ENCODE assay signal across 17 cellular contexts in the genomic region with DNA sequence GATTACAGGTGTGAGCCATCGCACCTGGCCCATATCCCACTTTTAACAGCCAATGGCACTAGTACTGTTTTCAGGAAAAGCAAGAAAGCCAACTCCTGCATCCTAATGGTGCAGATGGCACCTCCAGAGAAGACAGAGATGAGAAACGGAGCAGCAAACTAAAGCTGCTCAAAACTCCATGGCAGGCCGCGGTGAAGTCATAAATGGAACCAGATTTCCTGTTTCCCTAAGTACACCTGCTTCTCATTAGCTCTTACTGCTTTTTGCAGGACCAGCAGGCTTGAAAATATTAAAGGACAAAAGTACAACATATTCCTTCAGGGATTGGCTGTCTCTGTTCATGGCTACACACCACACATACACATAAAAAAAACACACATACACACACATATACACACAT. TPM values are rescaled to one million over a fixed set of nuclear protein-coding genes. Genes with fewer than 3 reads are reported as not detected.
DNase-seq lines count a peak whose midpoint lies in the region; ATAC-seq and TF ChIP-seq lines count a peak whose summit lies in the region.
"Had no signal": no experiment of that assay in that cellular context is flagged by ENCODE, and none has a peak within 500 bp of the region (broad histone marks: within the 10 kb centered on the region; RNA-seq: fewer than 3 reads in every experiment).

No MANE protein-coding gene starts in this region.

- H3K4me3 ChIP-seq in GM23248 = no peak overlapping the region
- H3K4me3 ChIP-seq in colonic mucosa = no peak overlapping the region
- peak overlapping the region in 1 of 2 donors; percentile 24 for H3K4me3 ChIP-seq in mucosa of rectum (ENCODE audit: low read length in 2 of 2)
- H3K4me3 ChIP-seq: right lobe of liver had no signal

- no peaks in the 10 kb centered on the region for H3K36me3 Mint-ChIP-seq in natural killer cell treated with Interleukin-12 subunit alpha and Interleukin-12 subunit beta and Interleukin-15 and Interleukin-18, amount 100 ng/mL, for 72 hours
- H3K36me3 Mint-ChIP-seq: memory B cell; naive thymus-derived CD8-positive, alpha-beta T cell had no signal

- no peak overlapping the region for H3K4me3 Mint-ChIP-seq in natural killer cell treated with Interleukin-12 subunit alpha and Interleukin-12 subunit beta and Interleukin-15 and Interleukin-18, amount 100 ng/mL, for 72 hours
- H3K4me3 Mint-ChIP-seq: effector memory CD8-positive, alpha-beta T cell; memory B cell; naive thymus-derived CD8-positive, alpha-beta T cell had no signal

- H3K36me3 ChIP-seq in GM23248 (ENCODE audit: low read depth) (no peaks in the 10 kb centered on the region), colonic mucosa (no peaks in the 10 kb centered on the region), mucosa of rectum (ENCODE audit: control insufficient read depth in 2 of 2, insufficient read depth in 2 of 2, low read length in 2 of 2) (no peaks in the 10 kb centered on the region)
- H3K36me3 ChIP-seq: right lobe of liver had no signal

- no peak overlapping the region for H3K9ac ChIP-seq in GM23248
- H3K9ac ChIP-seq in colonic mucosa (ENCODE audit: low read depth in 2 of 2, low read length in 2 of 2) = peak overlapping the region in 1 of 2 donors; percentile 79
- H3K9ac ChIP-seq in mucosa of rectum (ENCODE audit: low read depth in 1 of 2, low read length in 2 of 2) = peak overlapping the region in 1 of 2 donors; percentile 42

- peaks cover 22 to 27% of the 10 kb centered on the region in 2 donors for H3K4me1 Mint-ChIP-seq in natural killer cell treated with Interleukin-12 subunit alpha and Interleukin-12 subunit beta and Interleukin-15 and Interleukin-18, amount 100 ng/mL, for 72 hours (ENCODE audit: low read depth in 2 of 2)

- no peaks in the 10 kb centered on the region for H3K9me3 ChIP-seq in GM23248 (ENCODE audit: low read depth)
- no peaks in the 10 kb centered on the region for H3K9me3 ChIP-seq in colonic mucosa
- no peaks in the 10 kb centered on the region for H3K9me3 ChIP-seq in mucosa of rectum (ENCODE audit: control insufficient read depth in 2 of 2, low read length in 2 of 2)
- H3K9me3 ChIP-seq: right lobe of liver had no signal

- H3K27me3 ChIP-seq in GM23248 (replicated peaks; ENCODE audit: insufficient read depth) (no peaks in the 10 kb centered on the region), colonic mucosa (no peaks in the 10 kb centered on the region), mucosa of rectum (ENCODE audit: control insufficient read depth in 2 of 2, insufficient read depth in 2 of 2, low read length in 2 of 2) (no peaks in the 10 kb centered on the region)
- H3K27me3 ChIP-seq: right lobe of liver had no signal

- no peaks in the 10 kb centered on the region for H3K79me2 ChIP-seq in GM23248 (ENCODE audit: insufficient read depth)

- H3K4me1 ChIP-seq in GM23248 (ENCODE audit: insufficient read depth) (peaks cover 20% of the 10 kb centered on the region), colonic mucosa (peaks cover 3% of the 10 kb centered on the region), mucosa of rectum (ENCODE audit: control insufficient read depth in 2 of 2, insufficient read depth in 2 of 2, low read length in 2 of 2) (peaks cover 20 to 26% of the 10 kb centered on the region in 2 donors)
- H3K4me1 ChIP-seq: right lobe of liver had no signal

- in situ Hi-C loops in GM23248 (cut with MboI) = no loop called here

- H3K9me3 Mint-ChIP-seq in natural killer cell treated with Interleukin-12 subunit alpha and Interleukin-12 subunit beta and Interleukin-15 and Interleukin-18, amount 100 ng/mL, for 72 hours = peaks cover 4% of the 10 kb centered on the region
- H3K9me3 Mint-ChIP-seq: effector memory CD8-positive, alpha-beta T cell; memory B cell; naive thymus-derived CD8-positive, alpha-beta T cell had no signal

- H3K9me2 ChIP-seq in GM23248 (ENCODE audit: insufficient read depth) = no peaks in the 10 kb centered on the region

- no peaks in the 10 kb centered on the region for H4K20me1 ChIP-seq in GM23248 (ENCODE audit: insufficient read depth)

- no peak overlapping the region for H2AFZ ChIP-seq in GM23248

- ATAC-seq in natural killer cell treated with Interleukin-12 subunit alpha and Interleukin-12 subunit beta and Interleukin-15 and Interleukin-18, amount 100 ng/mL, for 72 hours = no peak
- ATAC-seq: effector memory CD8-positive, alpha-beta T cell; esophagus mucosa; naive thymus-derived CD8-positive, alpha-beta T cell; right lobe of liver had no signal

- H3K27me3 Mint-ChIP-seq in natural killer cell treated with Interleukin-12 subunit alpha and Interleukin-12 subunit beta and Interleukin-15 and Interleukin-18, amount 100 ng/mL, for 72 hours = no peaks in the 10 kb centered on the region
- H3K27me3 Mint-ChIP-seq: effector memory CD8-positive, alpha-beta T cell had no signal

- peak overlapping the region; percentile 27 for H3K4me2 ChIP-seq in GM23248 (ENCODE audit: unreplicated experiment)

- 17 to 19% methylated on average over 4 of the region's 4 CpGs for WGBS in GM23248 (ENCODE audit: low coverage in 1 of 2, low lambda C conversion rate in 2 of 2, missing lambda C conversion rate in 2 of 2), 2 experiments

- no peak overlapping the region for H3K27ac ChIP-seq in GM23248
- H3K27ac ChIP-seq in colonic mucosa = peak overlapping the region; percentile 28
- peak overlapping the region; percentile 70 to 85 for H3K27ac ChIP-seq in mucosa of rectum (ENCODE audit: low read depth in 2 of 2, low read length in 2 of 2)
- no peak overlapping the region for H3K27ac ChIP-seq in substantia nigra (ENCODE audit: low read depth, low read length, poor library complexity, severe bottlenecking)
- H3K27ac ChIP-seq: right lobe of liver had no signal

- peak; percentile 60 for DNase-seq in AG09319 (ENCODE audit: extremely low read depth, low read depth)
- DNase-seq in GM23248 = peak; percentile 79
- DNase-seq in colonic mucosa = no peak
- DNase-seq in natural killer cell treated with Interleukin-12 subunit alpha and Interleukin-12 subunit beta and Interleukin-15 and Interleukin-18, amount 100 ng/mL, for 72 hours (ENCODE audit: low spot score) = no peak
- DNase-seq in substantia nigra (lab: John Stamatoyannopoulos, UW) = no peak
- no peak for DNase-seq in inferior parietal cortex (ENCODE audit: extremely low spot score)
- DNase-seq: AML-193; COR-L47; DND-41; effector memory CD8-positive, alpha-beta T cell; naive thymus-derived CD8-positive, alpha-beta T cell; NCI-H1092 treated with DMSO at 0.1 percent for 48 hours; NCI-H510A; right lobe of liver had no signal

- H3F3A ChIP-seq in GM23248 (ENCODE audit: insufficient read depth) = peaks cover 13% of the 10 kb centered on the region; the same call in 1 of the 2 replicates

- TF ChIP-seq CTCF in AG09319 (IDR thresholded peaks at IDR 0.05; ENCODE audit: low read depth, low read length) (no peak), colonic mucosa (IDR thresholded peaks at IDR 0.05) (no peak)

- no peak overlapping the region for H3K27ac Mint-ChIP-seq in natural killer cell treated with Interleukin-12 subunit alpha and Interleukin-12 subunit beta and Interleukin-15 and Interleukin-18, amount 100 ng/mL, for 72 hours
- H3K27ac Mint-ChIP-seq: effector memory CD8-positive, alpha-beta T cell; memory B cell; naive thymus-derived CD8-positive, alpha-beta T cell had no signal

- intact Hi-C loops in colonic mucosa (cut with DNase I) = loop anchor here (5.0 kb wide), 1 partner anchor 40 kb away; no protein-coding TSS in a partner anchor

RNA-seq across cellular contexts. Expression of gene LGALS3, which starts 36.7 kb away (rescaled TPM):
- 297 and 363 TPM in 2 replicates for total RNA-seq in GM23248 (2014; rRNA removed; shearing (Covaris generic))
- 541 and 553 TPM in 2 replicates for polyA plus RNA-seq in GM23248 (2016; fragmentation: Nextera tagmentation; extraction: Ambion mirVana)
- 1,000 to 10,000 TPM; 1,592 to 1,798 TPM for total RNA-seq in colonic mucosa
- total RNA-seq in natural killer cell treated with Interleukin-12 subunit alpha and Interleukin-12 subunit beta and Interleukin-15 and Interleukin-18, amount 100 ng/mL, for 72 hours = 100 to 1,000 TPM; 161 to 224 TPM

RNA-seq across cellular contexts. Expression of gene MAPK1IP1L, which starts 40.9 kb away (rescaled TPM):
- total RNA-seq in GM23248 (2014; rRNA removed; shearing (Covaris generic)) = 79.4 and 92.6 TPM in 2 replicates
- polyA plus RNA-seq in GM23248 (2016; fragmentation: Nextera tagmentation; extraction: Ambion mirVana) = 89.0 and 92.5 TPM in 2 replicates
- 10 to 100 TPM; 79.8 to 83.2 TPM for total RNA-seq in colonic mucosa
- 100 to 1,000 TPM in 1 of 2 donors, 10 to 100 TPM in 1; 99.7 to 119 TPM for total RNA-seq in natural killer cell treated with Interleukin-12 subunit alpha and Interleukin-12 subunit beta and Interleukin-15 and Interleukin-18, amount 100 ng/mL, for 72 hours

Comparison
In these comparisons a context has a peak if more than half of its experiments do, and no peak if none do; other contexts are left out.
1. DNase-seq: peak in AG09319 (single experiment) and GM23248 (single experiment); none in colonic mucosa (single experiment), natural killer cell treated with Interleukin-12 subunit alpha and Interleukin-12 subunit beta and Interleukin-15 and Interleukin-18, amount 100 ng/mL, for 72 hours (single experiment), substantia nigra (0 of 49) and inferior parietal cortex (single experiment).
2. H3K27ac ChIP-seq: peak in colonic mucosa (single experiment) and mucosa of rectum (2 of 2); none in GM23248 (single experiment) and substantia nigra (single experiment).